14 cellular contexts compared by ENCODE assay signal in genomic region chr22:39220897-39221850, GRCh38. TPM values are rescaled to one million over a fixed set of nuclear protein-coding genes. Genes with fewer than 3 reads are reported as not detected.
DNase-seq lines count a peak whose midpoint lies in the region; ATAC-seq and TF ChIP-seq lines count a peak whose summit lies in the region.
"Had no signal": no experiment of that assay in that cellular context is flagged by ENCODE, and none has a peak within 500 bp of the region (broad histone marks: within the 10 kb centered on the region; RNA-seq: fewer than 3 reads in every experiment).

No MANE protein-coding gene starts in this region.

- peaks cover 7% of the 10 kb centered on the region for H3K4me1 ChIP-seq in upper lobe of right lung

- TF ChIP-seq CTCF in cardiac fibroblast (IDR thresholded peaks at IDR 0.05; ENCODE audit: low read depth, low read length) (no peak), upper lobe of right lung (IDR thresholded peaks at IDR 0.05) (no peak)

- no peak for ATAC-seq in activated naive CD8-positive, alpha-beta T cell treated with anti-CD3 and anti-CD28 coated beads, Interleukin-2, amount 10 ng/mL, durations not matched to agents 7 days and 5 days (ENCODE audit: low read depth)
- peak; percentile 31 for ATAC-seq in upper lobe of right lung
- ATAC-seq in GM18519 (IDR thresholded peaks at IDR 0.05; ENCODE audit: low FRiP score, unreplicated experiment) = no peak
- no peak for ATAC-seq in GM18867 (IDR thresholded peaks at IDR 0.05; ENCODE audit: unreplicated experiment)

- H3K4me3 Mint-ChIP-seq in activated naive CD8-positive, alpha-beta T cell treated with anti-CD3 and anti-CD28 coated beads, Interleukin-2, amount 10 ng/mL, durations not matched to agents 7 days and 5 days = no peak overlapping the region
- H3K4me3 Mint-ChIP-seq in activated naive CD8-positive, alpha-beta T cell treated with anti-CD3 and anti-CD28 coated beads for 36 hours = no peak overlapping the region
- H3K4me3 Mint-ChIP-seq: activated naive CD8-positive, alpha-beta T cell; natural killer cell had no signal

- H3K27ac ChIP-seq in upper lobe of right lung = peak overlapping the region; percentile 18

- peak overlapping the region; percentile 44 for H3K27ac Mint-ChIP-seq in activated naive CD8-positive, alpha-beta T cell treated with anti-CD3 and anti-CD28 coated beads, Interleukin-2, amount 10 ng/mL, durations not matched to agents 7 days and 5 days
- H3K27ac Mint-ChIP-seq in activated naive CD8-positive, alpha-beta T cell treated with anti-CD3 and anti-CD28 coated beads for 36 hours = no peak overlapping the region
- H3K27ac Mint-ChIP-seq: activated naive CD8-positive, alpha-beta T cell; natural killer cell had no signal

- peaks cover 2% of the 10 kb centered on the region for H3K9me3 Mint-ChIP-seq in activated naive CD8-positive, alpha-beta T cell treated with anti-CD3 and anti-CD28 coated beads, Interleukin-2, amount 10 ng/mL, durations not matched to agents 7 days and 5 days
- peaks cover 1% of the 10 kb centered on the region for H3K9me3 Mint-ChIP-seq in activated naive CD8-positive, alpha-beta T cell treated with anti-CD3 and anti-CD28 coated beads for 36 hours
- H3K9me3 Mint-ChIP-seq: natural killer cell had no signal

- intact Hi-C loops in upper lobe of right lung (cut with DNase I) = no loop called here

- peaks cover 19% of the 10 kb centered on the region for H3K36me3 ChIP-seq in upper lobe of right lung

- POLR2A ChIA-PET in activated naive CD8-positive, alpha-beta T cell treated with anti-CD3 and anti-CD28 coated beads, Interleukin-2, amount 10 ng/mL, durations not matched to agents 7 days and 5 days (lab: Charles Lee) = interaction anchor here (1.5 kb wide), 1 partner anchor 12 kb away, joined by 5 read pairs; no protein-coding TSS in a partner anchor

- no peaks in the 10 kb centered on the region for H3K9me3 ChIP-seq in upper lobe of right lung

- no peaks in the 10 kb centered on the region for H3K27me3 ChIP-seq in upper lobe of right lung

- peaks cover 26% of the 10 kb centered on the region for H3K27me3 Mint-ChIP-seq in activated naive CD8-positive, alpha-beta T cell treated with anti-CD3 and anti-CD28 coated beads, Interleukin-2, amount 10 ng/mL, durations not matched to agents 7 days and 5 days
- H3K27me3 Mint-ChIP-seq in activated naive CD8-positive, alpha-beta T cell treated with anti-CD3 and anti-CD28 coated beads for 36 hours = peaks cover 14% of the 10 kb centered on the region

- H3K4me1 Mint-ChIP-seq in activated naive CD8-positive, alpha-beta T cell treated with anti-CD3 and anti-CD28 coated beads, Interleukin-2, amount 10 ng/mL, durations not matched to agents 7 days and 5 days = peaks cover 7% of the 10 kb centered on the region
- H3K4me1 Mint-ChIP-seq in activated naive CD8-positive, alpha-beta T cell treated with anti-CD3 and anti-CD28 coated beads for 36 hours = peaks cover 2% of the 10 kb centered on the region

- no peak overlapping the region for H3K4me3 ChIP-seq in cardiac fibroblast (replicated peaks in 1 of 2; ENCODE audit: low read depth in 2 of 2, low read length in 2 of 2)
- no peak overlapping the region for H3K4me3 ChIP-seq in upper lobe of right lung

- no peaks in the 10 kb centered on the region for H3K36me3 Mint-ChIP-seq in activated naive CD8-positive, alpha-beta T cell treated with anti-CD3 and anti-CD28 coated beads, Interleukin-2, amount 10 ng/mL, durations not matched to agents 7 days and 5 days
- H3K36me3 Mint-ChIP-seq in activated naive CD8-positive, alpha-beta T cell treated with anti-CD3 and anti-CD28 coated beads for 36 hours = no peaks in the 10 kb centered on the region
- H3K36me3 Mint-ChIP-seq: activated naive CD8-positive, alpha-beta T cell; natural killer cell had no signal

- peak; percentile 3 for DNase-seq in activated naive CD8-positive, alpha-beta T cell treated with anti-CD3 and anti-CD28 coated beads, Interleukin-2, amount 10 ng/mL, durations not matched to agents 7 days and 5 days
- no peak for DNase-seq in activated naive CD8-positive, alpha-beta T cell treated with anti-CD3 and anti-CD28 coated beads for 36 hours
- DNase-seq in cardiac fibroblast (ENCODE audit: low read depth in 2 of 2) (peak; percentile 73 to 90), iris pigment epithelial cell (ENCODE audit: low read depth) (peak; percentile 28), upper lobe of right lung (peak; percentile 36), COR-L47 (lab: John Stamatoyannopoulos, UW) (no peak)
- DNase-seq: activated CD4-positive, alpha-beta T cell treated with anti-CD3 and anti-CD28 coated beads for 4 hours; KBM-7; natural killer cell; NCI-H446 treated with DMSO at 0.1 percent for 48 hours; stimulated activated CD4-positive, alpha-beta T cell treated with anti-CD3 and anti-CD28 coated beads, Interleukin-15, amount 100 ng/mL, for 24 hours had no signal

RNA-seq across cellular contexts. Expression of gene PDGFB, which starts 23.6 kb away (rescaled TPM):
- total RNA-seq in activated naive CD8-positive, alpha-beta T cell treated with anti-CD3 and anti-CD28 coated beads, Interleukin-2, amount 10 ng/mL, durations not matched to agents 7 days and 5 days = 1 to 10 TPM; 7.2 to 7.9 TPM
- total RNA-seq in activated naive CD8-positive, alpha-beta T cell treated with anti-CD3 and anti-CD28 coated beads for 36 hours = under 1 TPM; 0.35 to 0.40 TPM
- 29.8 TPM for total RNA-seq in upper lobe of right lung

Comparison
In these comparisons a context has a peak if more than half of its experiments do, and no peak if none do; other contexts are left out.
1. DNase-seq: peak in activated naive CD8-positive, alpha-beta T cell treated with anti-CD3 and anti-CD28 coated beads, Interleukin-2, amount 10 ng/mL, durations not matched to agents 7 days and 5 days (single experiment), cardiac fibroblast (2 of 2), iris pigment epithelial cell (single experiment) and upper lobe of right lung (single experiment); none in activated naive CD8-positive, alpha-beta T cell treated with anti-CD3 and anti-CD28 coated beads for 36 hours (single experiment) and COR-L47 (single experiment).
2. RNA of gene PDGFB, which starts 23.6 kb away (total RNA-seq): 29.8 TPM in upper lobe of right lung (single experiment) and 7.2 to 7.9 TPM in activated naive CD8-positive, alpha-beta T cell treated with anti-CD3 and anti-CD28 coated beads, Interleukin-2, amount 10 ng/mL, durations not matched to agents 7 days and 5 days; 0.35 to 0.40 TPM in activated naive CD8-positive, alpha-beta T cell treated with anti-CD3 and anti-CD28 coated beads for 36 hours; every median in the first group is over 4 times any median in the second.